ENCODE assay signal across 34 cellular contexts in the genomic region with DNA sequence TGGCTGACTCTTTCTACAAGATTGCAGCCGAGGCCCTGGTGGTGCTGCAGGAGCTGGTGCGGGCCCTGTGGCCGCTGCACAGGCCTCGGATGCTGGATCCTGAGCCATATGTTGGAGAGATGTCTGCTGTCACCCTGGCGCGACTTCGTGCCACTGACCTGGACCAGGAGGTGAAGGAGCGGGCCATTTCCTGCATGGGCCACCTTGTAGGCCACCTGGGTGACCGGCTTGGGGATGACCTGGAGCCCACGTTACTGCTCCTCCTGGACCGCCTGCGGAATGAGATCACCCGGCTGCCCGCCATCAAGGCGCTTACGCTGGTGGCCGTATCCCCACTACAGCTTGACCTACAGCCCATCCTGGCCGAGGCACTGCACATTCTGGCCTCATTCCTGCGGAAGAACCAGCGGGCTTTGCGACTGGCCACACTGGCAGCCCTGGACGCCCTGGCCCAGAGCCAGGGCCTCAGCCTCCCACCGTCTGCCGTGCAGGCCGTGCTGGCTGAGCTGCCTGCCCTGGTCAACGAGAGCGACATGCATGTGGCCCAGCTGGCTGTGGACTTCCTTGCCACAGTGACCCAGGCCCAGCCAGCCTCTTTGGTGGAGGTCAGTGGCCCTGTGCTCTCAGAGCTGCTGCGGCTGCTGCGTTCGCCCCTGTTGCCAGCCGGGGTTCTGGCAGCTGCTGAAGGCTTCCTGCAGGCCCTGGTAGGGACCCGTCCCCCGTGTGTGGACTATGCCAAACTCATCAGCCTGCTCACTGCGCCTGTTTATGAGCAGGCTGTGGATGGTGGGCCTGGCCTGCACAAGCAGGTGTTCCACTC. TPM values are rescaled to one million over a fixed set of nuclear protein-coding genes. Genes with fewer than 3 reads are reported as not detected.
"Had no signal": no experiment of that assay in that cellular context is flagged by ENCODE, and none has a peak within 500 bp of the region (broad histone marks: within the 10 kb centered on the region; RNA-seq: fewer than 3 reads in every experiment).

No MANE protein-coding gene starts in this region.

- H3K36me3 Mint-ChIP-seq: activated CD4-positive, alpha-beta memory T cell treated with anti-CD3 and anti-CD28 coated beads for 36 hours; activated naive CD8-positive, alpha-beta T cell treated with anti-CD3 and anti-CD28 coated beads, Interleukin-2, amount 10 ng/mL, durations not matched to agents 7 days and 5 days had no signal

- H3K4me1 ChIP-seq: left lung, pancreas, prostate gland, testis, transverse colon, uterus had no signal

- H3K4me3 Mint-ChIP-seq: activated CD4-positive, alpha-beta memory T cell treated with anti-CD3 and anti-CD28 coated beads for 36 hours; activated naive CD4-positive, alpha-beta T cell treated with anti-CD3 and anti-CD28 coated beads for 36 hours; activated naive CD8-positive, alpha-beta T cell treated with anti-CD3 and anti-CD28 coated beads, Interleukin-2, amount 10 ng/mL, durations not matched to agents 7 days and 5 days; activated T-helper 1 cell treated with anti-CD3 and anti-CD28 coated beads, Interleukin-12 subunit alpha, Interleukin-12 subunit beta, Interleukin-2, Interleukin-4 antibody, amounts not matched to agents 30 ng/mL and 10 ng/mL and 1 ng/mL, durations not matched to agents 14 hours and 24 hours and 36 hours; central memory CD8-positive, alpha-beta T cell; effector memory CD8-positive, alpha-beta T cell; nephron; T-helper 17 cell had no signal

- H3K9me3 Mint-ChIP-seq: activated CD4-positive, alpha-beta memory T cell treated with anti-CD3 and anti-CD28 coated beads for 36 hours; activated naive CD4-positive, alpha-beta T cell treated with anti-CD3 and anti-CD28 coated beads for 36 hours; activated naive CD8-positive, alpha-beta T cell treated with anti-CD3 and anti-CD28 coated beads, Interleukin-2, amount 10 ng/mL, durations not matched to agents 7 days and 5 days; activated T-helper 1 cell treated with anti-CD3 and anti-CD28 coated beads, Interleukin-12 subunit alpha, Interleukin-12 subunit beta, Interleukin-2, Interleukin-4 antibody, amounts not matched to agents 30 ng/mL and 10 ng/mL and 1 ng/mL, durations not matched to agents 14 hours and 24 hours and 36 hours; central memory CD8-positive, alpha-beta T cell; effector memory CD8-positive, alpha-beta T cell; nephron had no signal

- H3K27ac Mint-ChIP-seq: activated CD4-positive, alpha-beta memory T cell treated with anti-CD3 and anti-CD28 coated beads for 36 hours; activated naive CD4-positive, alpha-beta T cell treated with anti-CD3 and anti-CD28 coated beads for 36 hours; activated naive CD8-positive, alpha-beta T cell treated with anti-CD3 and anti-CD28 coated beads, Interleukin-2, amount 10 ng/mL, durations not matched to agents 7 days and 5 days; activated T-helper 1 cell treated with anti-CD3 and anti-CD28 coated beads, Interleukin-12 subunit alpha, Interleukin-12 subunit beta, Interleukin-2, Interleukin-4 antibody, amounts not matched to agents 30 ng/mL and 10 ng/mL and 1 ng/mL, durations not matched to agents 14 hours and 24 hours and 36 hours; effector memory CD8-positive, alpha-beta T cell; nephron; T-helper 17 cell had no signal

- H3K9me3 ChIP-seq: left lung, mucosa of descending colon, pancreas, prostate gland, testis, transverse colon, uterus had no signal

- H3K4me3 ChIP-seq: coronary artery, left lung, mucosa of descending colon, pancreas, prostate gland, skin epidermis, testis, transverse colon, uterus had no signal

- H3K36me3 ChIP-seq: pancreas, prostate gland, transverse colon, uterus had no signal

- H3K27ac ChIP-seq: coronary artery, left lung, pancreas, prostate gland, skin epidermis, testis, transverse colon, uterus, WERI-Rb-1 had no signal

- DNase-seq: activated CD4-positive, alpha-beta memory T cell treated with anti-CD3 and anti-CD28 coated beads for 36 hours; activated CD4-positive, alpha-beta T cell treated with anti-CD3 and anti-CD28 coated beads for 48 hours; activated CD8-positive, alpha-beta memory T cell treated with anti-CD3 and anti-CD28 coated beads, Interleukin-2, amount 50 U/mL, for 4 hours; activated effector memory CD4-positive, alpha-beta T cell treated with anti-CD3 and anti-CD28 coated beads, Interleukin-2, amount 50 U/mL, for 16 hours; activated naive CD4-positive, alpha-beta T cell treated with anti-CD3 and anti-CD28 coated beads for 36 hours; activated naive CD8-positive, alpha-beta T cell treated with anti-CD3 and anti-CD28 coated beads, Interleukin-2, amount 10 ng/mL, durations not matched to agents 7 days and 5 days; activated T-cell treated with anti-CD3 and anti-CD28 coated beads, Interleukin-2, amount 50 U/mL, for 1 hour; effector memory CD8-positive, alpha-beta T cell; head of caudate nucleus; kidney glomerular epithelial cell; left lung; mucosa of descending colon; pancreas; stimulated activated CD4-positive, alpha-beta T cell treated with anti-CD3 and anti-CD28 coated beads, Interleukin-12 subunit alpha, Interleukin-12 subunit beta, amount 100 ng/mL, for 4 hours; stimulated activated CD4-positive, alpha-beta T cell treated with anti-CD3 and anti-CD28 coated beads, Interleukin-4, amount 100 ng/mL, for 1 hour; stimulated activated naive CD8-positive, alpha-beta T cell treated with anti-CD3 and anti-CD28 coated beads, Interleukin-15, Interleukin-2, amounts not matched to agents 100 U/mL and 50 U/mL, for 24 hours; T-helper 17 cell; T1000; testis; transverse colon; uterus; WERI-Rb-1 had no signal

- H3K4me1 Mint-ChIP-seq: central memory CD8-positive, alpha-beta T cell; nephron had no signal

- ATAC-seq: activated CD4-positive, CD25-positive, alpha-beta regulatory T cell treated with anti-CD3 and anti-CD28 coated beads, Interleukin-2, amount 50 U/mL, for 24 hours; effector memory CD8-positive, alpha-beta T cell; left lung; mucosa of descending colon; pancreas; stimulated activated naive CD8-positive, alpha-beta T cell treated with anti-CD3 and anti-CD28 coated beads, Interleukin-15, Interleukin-2, amounts not matched to agents 100 U/mL and 50 U/mL, for 24 hours; T-helper 17 cell had no signal

- H3K27me3 Mint-ChIP-seq: activated CD4-positive, alpha-beta memory T cell treated with anti-CD3 and anti-CD28 coated beads for 36 hours; activated naive CD8-positive, alpha-beta T cell treated with anti-CD3 and anti-CD28 coated beads, Interleukin-2, amount 10 ng/mL, durations not matched to agents 7 days and 5 days; central memory CD8-positive, alpha-beta T cell; effector memory CD8-positive, alpha-beta T cell; T-helper 17 cell had no signal

- H3K27me3 ChIP-seq: left lung, pancreas, testis, transverse colon, uterus had no signal

RNA-seq across cellular contexts. Expression of a gene that starts 57.7 kb away (rescaled TPM):
- total RNA-seq: activated CD4-positive, alpha-beta memory T cell treated with anti-CD3 and anti-CD28 coated beads for 36 hours; activated CD8-positive, alpha-beta memory T cell treated with anti-CD3 and anti-CD28 coated beads for 36 hours; activated naive CD4-positive, alpha-beta T cell treated with anti-CD3 and anti-CD28 coated beads for 36 hours; activated naive CD8-positive, alpha-beta T cell treated with anti-CD3 and anti-CD28 coated beads, Interleukin-2, amount 10 ng/mL, durations not matched to agents 7 days and 5 days; activated T-helper 1 cell treated with anti-CD3 and anti-CD28 coated beads, Interleukin-12 subunit alpha, Interleukin-12 subunit beta, Interleukin-2, Interleukin-4 antibody, amounts not matched to agents 30 ng/mL and 10 ng/mL and 1 ng/mL, durations not matched to agents 14 hours and 24 hours and 36 hours; endothelial cell of umbilical vein; lung microvascular endothelial cell; mesenteric fat pad; mucosa of descending colon; myocyte; pancreas; transverse colon; uterus had no signal
- polyA plus RNA-seq: endothelial cell of umbilical vein had no signal
